In the genomic region with DNA sequence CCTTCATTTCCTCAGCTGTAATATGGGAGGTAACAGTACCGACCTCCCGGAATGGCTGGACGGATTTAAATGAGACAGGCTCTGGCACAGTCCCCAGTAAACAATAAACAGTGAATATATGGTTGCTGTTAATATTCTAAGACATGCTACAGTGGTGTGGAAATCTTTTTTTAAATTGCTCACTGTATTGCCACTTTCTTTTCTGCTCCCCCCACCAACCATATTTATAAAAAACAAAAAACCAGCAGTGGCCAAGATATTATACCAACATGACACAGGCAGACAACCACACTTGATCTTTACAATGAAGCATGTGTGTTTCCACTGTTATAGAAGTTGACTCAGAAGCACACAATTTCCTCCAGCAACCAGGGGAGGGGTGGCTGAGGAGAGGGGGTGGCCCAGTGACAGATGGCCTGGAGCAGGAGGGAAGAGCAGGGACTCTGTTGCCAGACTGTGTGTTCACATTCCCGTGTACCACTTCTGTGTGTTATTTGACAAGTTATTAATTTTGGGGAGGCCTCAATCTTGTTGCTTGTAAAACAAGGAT, we compare ENCODE assay signal across 1 cellular context.
TF ChIP-seq lines count a peak whose summit lies in the region.

No MANE protein-coding gene starts in this region.

TF ChIP-seq in SK-N-SH, 30 proteins besides CTCF, POLR2A, EP300 and RAD21 (continued from another document):
- TF ChIP-seq MAX (IDR thresholded peaks at IDR 0.05; ENCODE audit: low read depth) (peak; percentile 63; the same call in 1 of the 2 replicates), MXI1 (IDR thresholded peaks at IDR 0.05; ENCODE audit: low read depth, low read length) (no peak), FOSL2 (IDR thresholded peaks at IDR 0.05; ENCODE audit: borderline replicate concordance, low read depth) (peak; percentile 57; the same call in 1 of the 2 replicates), PBX3 (IDR thresholded peaks at IDR 0.05) (peak; percentile 31; the same call in 1 of the 2 replicates), FOXJ3 (CRISPR knock-in tag; IDR thresholded peaks at IDR 0.05) (no peak), SIN3A (IDR thresholded peaks at IDR 0.05; ENCODE audit: borderline replicate concordance, low read depth, low read length) (no peak), CHD2 (IDR thresholded peaks at IDR 0.05; ENCODE audit: low read length, partially characterized antibody) (no peak), POLR2AphosphoS5 (IDR thresholded peaks at IDR 0.05; ENCODE audit: low read depth, low read length) (0 out of 2 replicates have a peak, but pooled peaks have one; percentile 10), RFX5 (IDR thresholded peaks at IDR 0.05; ENCODE audit: low read length) (no peak), REST (IDR thresholded peaks at IDR 0.05; ENCODE audit: low read depth, low read length) (no peak), RXRA (IDR thresholded peaks at IDR 0.05; ENCODE audit: borderline replicate concordance, low read depth) (no peak), IRF3 (IDR thresholded peaks at IDR 0.05; ENCODE audit: low read depth, low read length) (no peak), YY1 (IDR thresholded peaks at IDR 0.05; ENCODE audit: low read depth) (no peak), GABPA (IDR thresholded peaks at IDR 0.05; ENCODE audit: low read depth) (no peak), EZH2phosphoT487 (IDR thresholded peaks at IDR 0.05; ENCODE audit: borderline replicate concordance, low read depth) (no peak), SMC3 (IDR thresholded peaks at IDR 0.05; ENCODE audit: low read depth, low read length) (no peak), NFIC (IDR thresholded peaks at IDR 0.05; ENCODE audit: borderline replicate concordance) (no peak; the same call in 1 of the 2 replicates), GATA2 (CRISPR knock-in tag; IDR thresholded peaks at IDR 0.05) (no peak)
